In genomic region chr19:38264486-38265212, GRCh38 we compare ENCODE assay signal across 1 cellular context.
TF ChIP-seq lines count a peak whose summit lies in the region.

SPINT2 (plus strand) TSS chr19:38264573; CDS start chr19:38264893, 320 bp downstream.

TF ChIP-seq in HEK293, 187 proteins besides CTCF, POLR2A, EP300 and RAD21 (continued from another document and continues in another):
- TF ChIP-seq ZNF449 (tag by site-specific recombination; IDR thresholded peaks at IDR 0.05) (peak; percentile 76; the same call in 1 of the 2 replicates), KLF7 (tag by site-specific recombination; IDR thresholded peaks at IDR 0.05; ENCODE audit: borderline replicate concordance) (no peak; the same call in 1 of the 2 replicates), ZFP3 (tag by site-specific recombination; IDR thresholded peaks at IDR 0.05; ENCODE audit: low read depth) (no peak), REPIN1 (tag by site-specific recombination; IDR thresholded peaks at IDR 0.05; ENCODE audit: low read depth) (peak; percentile 68; the same call in 1 of the 2 replicates), ZNF580 (tag by site-specific recombination; IDR thresholded peaks at IDR 0.05) (peak; percentile 37), ZNF19 (tag by site-specific recombination; IDR thresholded peaks at IDR 0.05; ENCODE audit: low read depth) (no peak), PBX3 (CRISPR knock-in tag; IDR thresholded peaks at IDR 0.05) (no peak), ZNF777 (tag by site-specific recombination; IDR thresholded peaks at IDR 0.05; ENCODE audit: borderline replicate concordance) (peak; percentile 84), KLF17 (tag by site-specific recombination; IDR thresholded peaks at IDR 0.05) (peak; percentile 56; the same call in 1 of the 2 replicates), ZNF121 (tag by site-specific recombination; IDR thresholded peaks at IDR 0.05) (peak; percentile 97), ZNF266 (tag by site-specific recombination; IDR thresholded peaks at IDR 0.05; ENCODE audit: low read depth) (no peak), RBAK (tag by site-specific recombination; IDR thresholded peaks at IDR 0.05) (peak; percentile 99), OVOL3 (tag by site-specific recombination; IDR thresholded peaks at IDR 0.05) (peak; percentile 17; the same call in 1 of the 2 replicates), ZNF416 (tag by site-specific recombination; IDR thresholded peaks at IDR 0.05) (no peak), SCRT2 (tag by site-specific recombination; IDR thresholded peaks at IDR 0.05) (no peak; the same call in 1 of the 2 replicates), ZNF701 (tag by site-specific recombination; IDR thresholded peaks at IDR 0.05) (no peak), ZNF391 (tag by site-specific recombination; IDR thresholded peaks at IDR 0.05; ENCODE audit: borderline replicate concordance, low read depth) (peak; percentile 66; the same call in 1 of the 2 replicates), ZNF274 (IDR thresholded peaks at IDR 0.05; ENCODE audit: low read length) (no peak), ZNF274 (tag by site-specific recombination; IDR thresholded peaks at IDR 0.05; ENCODE audit: borderline replicate concordance) (no peak), ZNF223 (tag by site-specific recombination; IDR thresholded peaks at IDR 0.05) (no peak), ZBTB48 (tag by site-specific recombination; IDR thresholded peaks at IDR 0.05) (peak; percentile 14; the same call in 1 of the 2 replicates), ZNF488 (tag by site-specific recombination; IDR thresholded peaks at IDR 0.05) (no peak), ZNF513 (tag by site-specific recombination; IDR thresholded peaks at IDR 0.05) (peak; percentile 38; the same call in 1 of the 2 replicates), ZNF175 (tag by site-specific recombination; IDR thresholded peaks at IDR 0.05) (no peak), ZNF169 (tag by site-specific recombination; IDR thresholded peaks at IDR 0.05) (0 out of 2 replicates have a peak, but pooled peaks have one; percentile 51), ZNF677 (tag by site-specific recombination; IDR thresholded peaks at IDR 0.05) (no peak), ZNF610 (tag by site-specific recombination; IDR thresholded peaks at IDR 0.05; ENCODE audit: borderline replicate concordance) (peak; percentile 91), ZNF324 (tag by site-specific recombination; IDR thresholded peaks at IDR 0.05) (peak; percentile 91), GLI2 (tag by site-specific recombination; IDR thresholded peaks at IDR 0.05; ENCODE audit: borderline replicate concordance, low read depth) (no peak), ZNF404 (tag by site-specific recombination; IDR thresholded peaks at IDR 0.05) (no peak), ZNF354C (tag by site-specific recombination; IDR thresholded peaks at IDR 0.05; ENCODE audit: borderline replicate concordance, low read depth) (no peak), OSR2 (tag by site-specific recombination; IDR thresholded peaks at IDR 0.05) (peak; percentile 34; the same call in 1 of the 2 replicates), ZNF548 (tag by site-specific recombination; IDR thresholded peaks at IDR 0.05) (no peak), ZNF202 (tag by site-specific recombination; IDR thresholded peaks at IDR 0.05; ENCODE audit: borderline replicate concordance) (no peak), ZNF529 (tag by site-specific recombination; IDR thresholded peaks at IDR 0.05; ENCODE audit: insufficient replicate concordance) (no peak), ZNF24 (tag by site-specific recombination; IDR thresholded peaks at IDR 0.05) (0 out of 2 replicates have a peak, but pooled peaks have one; percentile 4), HOXC10 (CRISPR knock-in tag; IDR thresholded peaks at IDR 0.05) (no peak), ZNF514 (tag by site-specific recombination; IDR thresholded peaks at IDR 0.05) (no peak), ZNF280D (tag by site-specific recombination; IDR thresholded peaks at IDR 0.05) (no peak), SALL2 (tag by site-specific recombination; IDR thresholded peaks at IDR 0.05; ENCODE audit: borderline replicate concordance) (no peak), ZNF138 (tag by site-specific recombination; IDR thresholded peaks at IDR 0.05; ENCODE audit: borderline replicate concordance) (no peak), ZSCAN30 (tag by site-specific recombination; IDR thresholded peaks at IDR 0.05) (peak; percentile 19; the same call in 1 of the 2 replicates), BCL11A (tag by site-specific recombination; IDR thresholded peaks at IDR 0.05; ENCODE audit: low read depth) (no peak), GFI1B (tag by site-specific recombination; IDR thresholded peaks at IDR 0.05) (no peak), HOXD13 (CRISPR knock-in tag; IDR thresholded peaks at IDR 0.05; ENCODE audit: borderline replicate concordance) (no peak)
- TF ChIP-seq, protein P1, sequence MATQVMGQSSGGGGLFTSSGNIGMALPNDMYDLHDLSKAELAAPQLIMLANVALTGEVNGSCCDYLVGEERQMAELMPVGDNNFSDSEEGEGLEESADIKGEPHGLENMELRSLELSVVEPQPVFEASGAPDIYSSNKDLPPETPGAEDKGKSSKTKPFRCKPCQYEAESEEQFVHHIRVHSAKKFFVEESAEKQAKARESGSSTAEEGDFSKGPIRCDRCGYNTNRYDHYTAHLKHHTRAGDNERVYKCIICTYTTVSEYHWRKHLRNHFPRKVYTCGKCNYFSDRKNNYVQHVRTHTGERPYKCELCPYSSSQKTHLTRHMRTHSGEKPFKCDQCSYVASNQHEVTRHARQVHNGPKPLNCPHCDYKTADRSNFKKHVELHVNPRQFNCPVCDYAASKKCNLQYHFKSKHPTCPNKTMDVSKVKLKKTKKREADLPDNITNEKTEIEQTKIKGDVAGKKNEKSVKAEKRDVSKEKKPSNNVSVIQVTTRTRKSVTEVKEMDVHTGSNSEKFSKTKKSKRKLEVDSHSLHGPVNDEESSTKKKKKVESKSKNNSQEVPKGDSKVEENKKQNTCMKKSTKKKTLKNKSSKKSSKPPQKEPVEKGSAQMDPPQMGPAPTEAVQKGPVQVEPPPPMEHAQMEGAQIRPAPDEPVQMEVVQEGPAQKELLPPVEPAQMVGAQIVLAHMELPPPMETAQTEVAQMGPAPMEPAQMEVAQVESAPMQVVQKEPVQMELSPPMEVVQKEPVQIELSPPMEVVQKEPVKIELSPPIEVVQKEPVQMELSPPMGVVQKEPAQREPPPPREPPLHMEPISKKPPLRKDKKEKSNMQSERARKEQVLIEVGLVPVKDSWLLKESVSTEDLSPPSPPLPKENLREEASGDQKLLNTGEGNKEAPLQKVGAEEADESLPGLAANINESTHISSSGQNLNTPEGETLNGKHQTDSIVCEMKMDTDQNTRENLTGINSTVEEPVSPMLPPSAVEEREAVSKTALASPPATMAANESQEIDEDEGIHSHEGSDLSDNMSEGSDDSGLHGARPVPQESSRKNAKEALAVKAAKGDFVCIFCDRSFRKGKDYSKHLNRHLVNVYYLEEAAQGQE (tag by site-specific recombination; IDR thresholded peaks at IDR 0.05): no peak
- TF ChIP-seq, protein P2, sequence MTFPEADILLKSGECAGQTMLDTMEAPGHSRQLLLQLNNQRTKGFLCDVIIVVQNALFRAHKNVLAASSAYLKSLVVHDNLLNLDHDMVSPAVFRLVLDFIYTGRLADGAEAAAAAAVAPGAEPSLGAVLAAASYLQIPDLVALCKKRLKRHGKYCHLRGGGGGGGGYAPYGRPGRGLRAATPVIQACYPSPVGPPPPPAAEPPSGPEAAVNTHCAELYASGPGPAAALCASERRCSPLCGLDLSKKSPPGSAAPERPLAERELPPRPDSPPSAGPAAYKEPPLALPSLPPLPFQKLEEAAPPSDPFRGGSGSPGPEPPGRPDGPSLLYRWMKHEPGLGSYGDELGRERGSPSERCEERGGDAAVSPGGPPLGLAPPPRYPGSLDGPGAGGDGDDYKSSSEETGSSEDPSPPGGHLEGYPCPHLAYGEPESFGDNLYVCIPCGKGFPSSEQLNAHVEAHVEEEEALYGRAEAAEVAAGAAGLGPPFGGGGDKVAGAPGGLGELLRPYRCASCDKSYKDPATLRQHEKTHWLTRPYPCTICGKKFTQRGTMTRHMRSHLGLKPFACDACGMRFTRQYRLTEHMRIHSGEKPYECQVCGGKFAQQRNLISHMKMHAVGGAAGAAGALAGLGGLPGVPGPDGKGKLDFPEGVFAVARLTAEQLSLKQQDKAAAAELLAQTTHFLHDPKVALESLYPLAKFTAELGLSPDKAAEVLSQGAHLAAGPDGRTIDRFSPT (tag by site-specific recombination; IDR thresholded peaks at IDR 0.05): no peak
- TF ChIP-seq, protein P3, sequence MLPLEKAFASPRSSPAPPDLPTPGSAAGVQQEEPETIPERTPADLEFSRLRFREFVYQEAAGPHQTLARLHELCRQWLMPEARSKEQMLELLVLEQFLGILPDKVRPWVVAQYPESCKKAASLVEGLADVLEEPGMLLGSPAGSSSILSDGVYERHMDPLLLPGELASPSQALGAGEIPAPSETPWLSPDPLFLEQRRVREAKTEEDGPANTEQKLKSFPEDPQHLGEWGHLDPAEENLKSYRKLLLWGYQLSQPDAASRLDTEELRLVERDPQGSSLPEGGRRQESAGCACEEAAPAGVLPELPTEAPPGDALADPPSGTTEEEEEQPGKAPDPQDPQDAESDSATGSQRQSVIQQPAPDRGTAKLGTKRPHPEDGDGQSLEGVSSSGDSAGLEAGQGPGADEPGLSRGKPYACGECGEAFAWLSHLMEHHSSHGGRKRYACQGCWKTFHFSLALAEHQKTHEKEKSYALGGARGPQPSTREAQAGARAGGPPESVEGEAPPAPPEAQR (tag by site-specific recombination; IDR thresholded peaks at IDR 0.05): no peak
